Comparison of ENCODE assay signal across 1 cellular context in the genomic region with DNA sequence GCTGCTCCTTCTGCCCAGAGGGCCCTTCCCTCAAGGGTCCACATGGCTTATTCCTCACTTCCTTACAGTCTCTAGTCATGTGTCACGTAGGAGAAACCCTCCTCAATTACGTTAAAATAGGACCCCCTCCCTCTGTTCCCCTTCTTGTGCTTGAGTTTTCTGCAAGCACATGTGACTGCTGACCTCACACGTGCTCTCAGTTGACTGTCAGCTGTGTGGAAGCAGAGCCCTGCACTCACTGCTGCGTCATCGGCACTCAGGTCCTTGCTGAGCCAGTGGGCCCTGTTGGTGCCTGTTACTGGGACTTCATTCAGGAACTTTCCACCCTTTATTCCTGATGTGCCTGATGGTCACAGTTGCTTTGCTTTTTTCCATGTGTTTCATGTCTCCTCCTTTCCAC.
TF ChIP-seq lines count a peak whose summit lies in the region.

No MANE protein-coding gene starts in this region.

TF ChIP-seq in SK-N-SH treated with all-trans-retinoic acid at 6 μM for 48 hours, 23 proteins besides CTCF, POLR2A, EP300 and RAD21 (continued from another document):
- TF ChIP-seq, protein P1, sequence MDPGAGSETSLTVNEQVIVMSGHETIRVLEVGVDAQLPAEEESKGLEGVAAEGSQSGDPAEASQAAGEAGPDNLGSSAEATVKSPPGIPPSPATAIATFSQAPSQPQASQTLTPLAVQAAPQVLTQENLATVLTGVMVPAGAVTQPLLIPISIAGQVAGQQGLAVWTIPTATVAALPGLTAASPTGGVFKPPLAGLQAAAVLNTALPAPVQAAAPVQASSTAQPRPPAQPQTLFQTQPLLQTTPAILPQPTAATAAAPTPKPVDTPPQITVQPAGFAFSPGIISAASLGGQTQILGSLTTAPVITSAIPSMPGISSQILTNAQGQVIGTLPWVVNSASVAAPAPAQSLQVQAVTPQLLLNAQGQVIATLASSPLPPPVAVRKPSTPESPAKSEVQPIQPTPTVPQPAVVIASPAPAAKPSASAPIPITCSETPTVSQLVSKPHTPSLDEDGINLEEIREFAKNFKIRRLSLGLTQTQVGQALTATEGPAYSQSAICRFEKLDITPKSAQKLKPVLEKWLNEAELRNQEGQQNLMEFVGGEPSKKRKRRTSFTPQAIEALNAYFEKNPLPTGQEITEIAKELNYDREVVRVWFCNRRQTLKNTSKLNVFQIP (CRISPR knock-in tag; IDR thresholded peaks at IDR 0.05; ENCODE audit: borderline replicate concordance, low read depth): no peak
- TF ChIP-seq OSR1 (CRISPR knock-in tag; IDR thresholded peaks at IDR 0.05) (no peak), ZNF565 (CRISPR knock-in tag; conservative IDR thresholded peaks at IDR 0.05; ENCODE audit: low read depth) (no peak), ZFP3 (CRISPR knock-in tag; IDR thresholded peaks at IDR 0.05) (no peak), ISL1 (CRISPR knock-in tag; IDR thresholded peaks at IDR 0.05) (no peak), BACH2 (CRISPR knock-in tag; IDR thresholded peaks at IDR 0.05; ENCODE audit: borderline replicate concordance) (no peak), ZFP30 (CRISPR knock-in tag; IDR thresholded peaks at IDR 0.05) (no peak)
- TF ChIP-seq, protein P2, sequence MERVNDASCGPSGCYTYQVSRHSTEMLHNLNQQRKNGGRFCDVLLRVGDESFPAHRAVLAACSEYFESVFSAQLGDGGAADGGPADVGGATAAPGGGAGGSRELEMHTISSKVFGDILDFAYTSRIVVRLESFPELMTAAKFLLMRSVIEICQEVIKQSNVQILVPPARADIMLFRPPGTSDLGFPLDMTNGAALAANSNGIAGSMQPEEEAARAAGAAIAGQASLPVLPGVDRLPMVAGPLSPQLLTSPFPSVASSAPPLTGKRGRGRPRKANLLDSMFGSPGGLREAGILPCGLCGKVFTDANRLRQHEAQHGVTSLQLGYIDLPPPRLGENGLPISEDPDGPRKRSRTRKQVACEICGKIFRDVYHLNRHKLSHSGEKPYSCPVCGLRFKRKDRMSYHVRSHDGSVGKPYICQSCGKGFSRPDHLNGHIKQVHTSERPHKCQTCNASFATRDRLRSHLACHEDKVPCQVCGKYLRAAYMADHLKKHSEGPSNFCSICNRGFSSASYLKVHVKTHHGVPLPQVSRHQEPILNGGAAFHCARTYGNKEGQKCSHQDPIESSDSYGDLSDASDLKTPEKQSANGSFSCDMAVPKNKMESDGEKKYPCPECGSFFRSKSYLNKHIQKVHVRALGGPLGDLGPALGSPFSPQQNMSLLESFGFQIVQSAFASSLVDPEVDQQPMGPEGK (CRISPR knock-in tag; IDR thresholded peaks at IDR 0.05; ENCODE audit: borderline replicate concordance): no peak
TF ChIP-seq in SK-N-SH treated with all-trans-retinoic acid at 6 μM for 48 hours: peak in this region for 0.
